In genomic region chr9:12716823-12717222, GRCh38 we compare ENCODE assay signal across 22 cellular contexts. TPM values are rescaled to one million over a fixed set of nuclear protein-coding genes. Genes with fewer than 3 reads are reported as not detected.
DNase-seq lines count a peak whose midpoint lies in the region; ATAC-seq and TF ChIP-seq lines count a peak whose summit lies in the region.
"Had no signal": no experiment of that assay in that cellular context is flagged by ENCODE, and none has a peak within 500 bp of the region (broad histone marks: within the 10 kb centered on the region; RNA-seq: fewer than 3 reads in every experiment).

No MANE protein-coding gene starts in this region.

- ATAC-seq in psoas muscle, result no peak
- ATAC-seq in GM18873 (IDR thresholded peaks at IDR 0.05; ENCODE audit: low FRiP score, unreplicated experiment), result no peak
- ATAC-seq: effector memory CD8-positive, alpha-beta T cell; K562 had no signal

- H3K27ac Mint-ChIP-seq in Caco-2 (ENCODE audit: unreplicated experiment), result no peak overlapping the region
- H3K27ac Mint-ChIP-seq: activated naive CD4-positive, alpha-beta T cell treated with anti-CD3 and anti-CD28 coated beads, Interleukin-2, amount 10 ng/mL, durations not matched to agents 7 days and 5 days; effector memory CD8-positive, alpha-beta T cell had no signal

- peaks cover 19% of the 10 kb centered on the region for H3K4me1 ChIP-seq in Loucy (ENCODE audit: insufficient read depth, low read length, poor library complexity, severe bottlenecking)
- H3K4me1 ChIP-seq in psoas muscle, result no peaks in the 10 kb centered on the region
- H3K4me1 ChIP-seq in Caco-2, result no peaks in the 10 kb centered on the region
- H3K4me1 ChIP-seq: Peyer's patch, uterus had no signal

- POLR2A ChIA-PET in Caco-2 (lab: Charles Lee), result no interaction called here

- H3K27me3 Mint-ChIP-seq in Caco-2 (ENCODE audit: insufficient read depth, unreplicated experiment), result no peaks in the 10 kb centered on the region
- H3K27me3 Mint-ChIP-seq: activated naive CD4-positive, alpha-beta T cell treated with anti-CD3 and anti-CD28 coated beads, Interleukin-2, amount 10 ng/mL, durations not matched to agents 7 days and 5 days; effector memory CD8-positive, alpha-beta T cell had no signal

- H3K9me3 ChIP-seq in Loucy (ENCODE audit: insufficient read depth, low read depth, low read length) (no peaks in the 10 kb centered on the region), SK-N-MC (ENCODE audit: low read depth, low read length) (no peaks in the 10 kb centered on the region), psoas muscle (no peaks in the 10 kb centered on the region), Caco-2 (no peaks in the 10 kb centered on the region)
- H3K9me3 ChIP-seq: Peyer's patch, uterus had no signal

- CTCF ChIA-PET in Caco-2 (lab: Charles Lee), result no interaction called here

- DNase-seq in NCI-H748 (lab: John Stamatoyannopoulos, UW; ENCODE audit: unreplicated experiment) (peak; percentile 25), NCI-H748 treated with DMSO at 0.1 percent for 48 hours (lab: John Stamatoyannopoulos, UW) (no peak), SK-N-MC (ENCODE audit: low read depth, low spot score) (no peak), psoas muscle (no peak), Caco-2 (no peak)
- DNase-seq in activated CD4-positive, alpha-beta T cell treated with anti-CD3 and anti-CD28 coated beads for 4 hours, result no peak
- DNase-seq: activated CD4-positive, CD25-positive, alpha-beta regulatory T cell treated with anti-CD3 and anti-CD28 coated beads, Interleukin-2, amount 50 U/mL, for 72 hours; activated CD8-positive, alpha-beta memory T cell treated with anti-CD3 and anti-CD28 coated beads, Interleukin-2, amount 50 U/mL, for 4 hours; activated naive CD4-positive, alpha-beta T cell treated with anti-CD3 and anti-CD28 coated beads, Interleukin-2, amount 10 ng/mL, durations not matched to agents 7 days and 5 days; DMS153; effector memory CD8-positive, alpha-beta T cell; foreskin fibroblast; HCEC 1CT; NCI-H187 treated with DMSO at 0.1 percent for 48 hours; Peyer's patch; stimulated activated naive CD4-positive, alpha-beta T cell treated with Interleukin-2 at 50 U/mL for 16 hours; T-helper 2 cell; uterus had no signal

- H3K4me2 ChIP-seq in Loucy (ENCODE audit: low read depth, low read length, poor library complexity, severe bottlenecking), result no peak overlapping the region

- no peaks in the 10 kb centered on the region for H4K20me1 ChIP-seq in Loucy (ENCODE audit: insufficient read depth, low read length, poor library complexity, severe bottlenecking)

- H3K36me3 ChIP-seq in Loucy (ENCODE audit: insufficient read depth, low read length) (no peaks in the 10 kb centered on the region), SK-N-MC (ENCODE audit: insufficient read depth, low read length) (no peaks in the 10 kb centered on the region), psoas muscle (ENCODE audit: insufficient read depth in 1 of 2, low read depth in 1 of 2) (no peaks in the 10 kb centered on the region), Caco-2 (ENCODE audit: control insufficient read depth, insufficient read depth, low read length) (no peaks in the 10 kb centered on the region)
- H3K36me3 ChIP-seq: Peyer's patch, uterus had no signal

- no peaks in the 10 kb centered on the region for H3K27me3 ChIP-seq in Loucy (ENCODE audit: insufficient read depth, low read length, poor library complexity, severe bottlenecking)
- H3K27me3 ChIP-seq in psoas muscle (ENCODE audit: insufficient read depth in 3 of 3, low read length in 2 of 3), result no peaks in the 10 kb centered on the region
- H3K27me3 ChIP-seq in Caco-2 (replicated peaks; ENCODE audit: control insufficient read depth, insufficient read depth, low read length), result no peaks in the 10 kb centered on the region
- H3K27me3 ChIP-seq: Peyer's patch, uterus had no signal

- TF ChIP-seq CTCF in Loucy (conservative IDR thresholded peaks at IDR 0.05; ENCODE audit: low read length) (peak; percentile 57), psoas muscle (IDR thresholded peaks at IDR 0.05) (peak; percentile 21), Caco-2 (IDR thresholded peaks at IDR 0.05; ENCODE audit: insufficient read depth in 1 of 2, low read depth in 1 of 2, low read length in 1 of 2, severe bottlenecking in 1 of 2, unreplicated experiment in 1 of 2) (no peak)

- peak overlapping the region; percentile 58; the same call in 1 of the 2 replicates for H2AFZ ChIP-seq in Loucy (ENCODE audit: low read length)

- H3K27ac ChIP-seq in SK-N-MC (peak overlapping the region; percentile 91), psoas muscle (no peak overlapping the region)
- H3K27ac ChIP-seq: Peyer's patch, skin epidermis, uterus had no signal

- no peak overlapping the region for H3K4me3 Mint-ChIP-seq in Caco-2 (ENCODE audit: unreplicated experiment)
- H3K4me3 Mint-ChIP-seq: activated naive CD4-positive, alpha-beta T cell treated with anti-CD3 and anti-CD28 coated beads, Interleukin-2, amount 10 ng/mL, durations not matched to agents 7 days and 5 days; effector memory CD8-positive, alpha-beta T cell had no signal

- BruUV-seq in Caco-2 (replicated peaks; lab: Mats Ljungman, UMichigan), result no TSS peak

- no peaks in the 10 kb centered on the region for H3K9me3 Mint-ChIP-seq in Caco-2 (ENCODE audit: unreplicated experiment)
- H3K9me3 Mint-ChIP-seq: activated naive CD4-positive, alpha-beta T cell treated with anti-CD3 and anti-CD28 coated beads, Interleukin-2, amount 10 ng/mL, durations not matched to agents 7 days and 5 days had no signal

- WGBS in psoas muscle, 3 donors, result 7 to 16% (median 15%) methylated on average over 1 of the region's 1 CpG

- H3F3A ChIP-seq in Loucy (ENCODE audit: low read depth), result no peaks in the 10 kb centered on the region

- H3K4me1 Mint-ChIP-seq in Caco-2 (ENCODE audit: low read depth, unreplicated experiment), result no peaks in the 10 kb centered on the region
- H3K4me1 Mint-ChIP-seq: activated naive CD4-positive, alpha-beta T cell treated with anti-CD3 and anti-CD28 coated beads, Interleukin-2, amount 10 ng/mL, durations not matched to agents 7 days and 5 days had no signal

- H3K9ac ChIP-seq in Loucy (ENCODE audit: low read depth, low read length, poor library complexity, severe bottlenecking) (no peak overlapping the region), SK-N-MC (ENCODE audit: insufficient read length) (no peak overlapping the region)

- H3K36me3 Mint-ChIP-seq in Caco-2 (ENCODE audit: insufficient read depth, unreplicated experiment), result no peaks in the 10 kb centered on the region
- H3K36me3 Mint-ChIP-seq: activated naive CD4-positive, alpha-beta T cell treated with anti-CD3 and anti-CD28 coated beads, Interleukin-2, amount 10 ng/mL, durations not matched to agents 7 days and 5 days had no signal

- intact Hi-C loops in psoas muscle (cut with DNase I), result loop anchor here in 1 of 2 donors (10.0 kb wide), 1 partner anchor 168 kb away; no protein-coding TSS in a partner anchor
- intact Hi-C loops in Caco-2 (cut with micrococcal nuclease; ENCODE audit: unreplicated experiment), result loop anchor here (5.0 kb wide), 1 partner anchor 270 kb away; no protein-coding TSS in a partner anchor

- no peaks in the 10 kb centered on the region for H3K9me2 ChIP-seq in Loucy (replicated peaks; ENCODE audit: low read depth, low read length)

- H3K4me3 ChIP-seq in Loucy (ENCODE audit: low read length, poor library complexity, severe bottlenecking) (no peak overlapping the region), SK-N-MC (no peak overlapping the region), psoas muscle (no peak overlapping the region), Caco-2 (ENCODE audit: low read depth, low read length) (no peak overlapping the region)
- H3K4me3 ChIP-seq: K562, Peyer's patch, skin epidermis, uterus had no signal

- H3K79me2 ChIP-seq in Loucy (ENCODE audit: insufficient read depth, low read length), result no peaks in the 10 kb centered on the region

RNA-seq across cellular contexts. Expression of gene TYRP1, which starts 23.6 kb away (rescaled TPM):
- total RNA-seq in psoas muscle (10 to 100 TPM in 1 of 4 donors, 1 to 10 TPM in 2, under 1 TPM in 1; 0.82 to 10.7 (median 4.7) TPM), Caco-2 (2022) (not detected in 2 replicates)
- polyA plus RNA-seq in psoas muscle, result 1 to 10 TPM in 2 of 3 donors, under 1 TPM in 1; 0.31 to 1.9 (median 1.4) TPM
- total RNA-seq: K562 had no signal
- polyA plus RNA-seq: K562 had no signal

RNA-seq across cellular contexts. Expression of gene LURAP1L, which starts 58.0 kb away (rescaled TPM):
- total RNA-seq in psoas muscle (1 to 10 TPM; 1.0 to 2.8 (median 2.2) TPM), Caco-2 (2022) (0.58 TPM in 1 of 2 replicates, not detected in the other)
- 1 to 10 TPM; 2.3 to 6.3 (median 2.7) TPM for polyA plus RNA-seq in psoas muscle

Comparison
In these comparisons a context has a peak if more than half of its experiments do, and no peak if none do; other contexts are left out.
1. CTCF ChIP-seq: peak in Loucy (single experiment) and psoas muscle (single experiment); none in Caco-2 (0 of 2).